ENCODE assay signal across 9 cellular contexts in the genomic region with DNA sequence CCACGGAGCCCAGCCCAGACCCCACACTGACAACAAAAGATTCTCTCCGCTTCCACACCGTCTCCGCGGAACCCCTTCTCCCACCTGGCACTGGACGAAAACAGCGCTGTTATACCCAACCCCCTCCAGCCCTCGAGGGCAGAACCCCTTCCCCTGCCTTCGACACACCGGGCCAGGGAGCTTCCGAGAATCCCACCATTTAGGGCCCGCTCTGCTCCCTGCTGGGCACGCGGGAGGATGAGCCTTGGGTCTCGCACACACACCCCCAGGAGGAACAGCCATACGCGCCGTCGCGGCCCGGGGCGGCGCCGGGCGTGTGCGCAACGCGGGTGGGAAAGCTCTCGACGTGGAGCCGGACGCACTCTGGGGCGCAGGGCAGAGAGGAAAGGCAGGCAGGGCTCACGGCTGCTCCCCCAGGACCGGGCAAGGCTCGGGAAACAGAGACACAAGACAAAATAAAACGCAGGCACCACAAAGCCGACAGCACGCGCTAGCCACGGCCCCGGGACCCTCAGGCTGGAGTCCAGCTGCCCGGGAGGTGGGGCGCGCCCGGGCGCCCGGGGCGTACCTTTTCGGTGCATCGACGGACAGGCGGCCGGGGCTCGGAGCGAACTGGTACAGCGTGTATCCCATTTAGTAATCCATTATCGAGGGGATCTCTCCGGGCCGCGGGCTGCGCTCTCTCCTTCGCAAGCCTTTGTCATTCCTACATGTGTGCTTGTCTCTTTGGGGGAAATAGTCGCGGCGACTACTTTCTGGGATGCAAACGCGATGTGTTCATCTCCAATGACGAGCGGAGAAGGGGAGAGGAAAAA. TPM values are rescaled to one million over a fixed set of nuclear protein-coding genes. Genes with fewer than 3 reads are reported as not detected.
A peak's percentile ranks its signal among the peaks of the same experiment; 100 is the strongest.
DNase-seq lines count a peak whose midpoint lies in the region; ATAC-seq, FAIRE-seq and TF ChIP-seq lines count a peak whose summit lies in the region.
"Had no signal": no experiment of that assay in that cellular context is flagged by ENCODE, and none has a peak within 500 bp of the region (broad histone marks: within the 10 kb centered on the region; RNA-seq: fewer than 3 reads in every experiment).

No MANE protein-coding gene starts in this region.

- peak overlapping the region; percentile 93 for H3K4me3 ChIP-seq in HUES48 (ENCODE audit: low read depth, low read length)
- H3K4me3 ChIP-seq in astrocyte (ENCODE audit: insufficient read depth, low read depth, low read length): peak overlapping the region; percentile 64
- peak overlapping the region; percentile 97 for H3K4me3 ChIP-seq in iPS-15b (ENCODE audit: low read depth, low read length)
- H3K4me3 ChIP-seq in skeletal muscle cell (ENCODE audit: low read depth, low read length): peak overlapping the region; percentile 61
- H3K4me3 ChIP-seq: K562 had no signal

- H3K4me1 ChIP-seq in HUES48 (ENCODE audit: control insufficient read depth, insufficient read depth, low read length): peaks cover 49% of the 10 kb centered on the region
- H3K4me1 ChIP-seq in astrocyte (ENCODE audit: insufficient read depth, low read length): peaks cover 27% of the 10 kb centered on the region
- H3K4me1 ChIP-seq in iPS-15b (ENCODE audit: control insufficient read depth, insufficient read depth, low read length): peaks cover 16% of the 10 kb centered on the region

- peaks cover 74% of the 10 kb centered on the region for H3K27me3 ChIP-seq in CD4-positive, alpha-beta T cell (ENCODE audit: control insufficient read depth, insufficient read depth, low read length)
- H3K27me3 ChIP-seq in HUES48 (ENCODE audit: control insufficient read depth, insufficient read depth, low read length) (no peaks in the 10 kb centered on the region), astrocyte (ENCODE audit: insufficient read depth, low read length) (peaks cover 55% of the 10 kb centered on the region), iPS-15b (ENCODE audit: control insufficient read depth, insufficient read depth, low read length) (no peaks in the 10 kb centered on the region)

- CTCF ChIA-PET in CD4-positive, alpha-beta T cell (lab: Charles Lee): no interaction called here

- peak overlapping the region; percentile 49 for H3K4me3 Mint-ChIP-seq in CD4-positive, alpha-beta T cell
- H3K4me3 Mint-ChIP-seq in astrocyte (ENCODE audit: unreplicated experiment): peak overlapping the region; percentile 95

- H3K9ac ChIP-seq in HUES48 (ENCODE audit: low read depth, low read length) (peak overlapping the region; percentile 85), astrocyte (ENCODE audit: low read length) (peak overlapping the region; percentile 46), iPS-15b (ENCODE audit: low read depth, low read length) (peak overlapping the region; percentile 98)

- peak overlapping the region; percentile 87 for H3K4me2 ChIP-seq in astrocyte (ENCODE audit: low read length)

- H3K36me3 ChIP-seq in HUES48 (ENCODE audit: control insufficient read depth, insufficient read depth, low read length) (peaks cover 12% of the 10 kb centered on the region), astrocyte (ENCODE audit: insufficient read depth, low read length) (no peaks in the 10 kb centered on the region), iPS-15b (ENCODE audit: control insufficient read depth, insufficient read depth, low read length) (peaks cover 22% of the 10 kb centered on the region)

- H3K9me3 ChIP-seq in CD4-positive, alpha-beta T cell (ENCODE audit: control insufficient read depth, low read length): no peaks in the 10 kb centered on the region
- no peaks in the 10 kb centered on the region for H3K9me3 ChIP-seq in HUES48 (ENCODE audit: control insufficient read depth, insufficient read depth, low read length)
- H3K9me3 ChIP-seq in astrocyte (ENCODE audit: insufficient read depth, low read depth, low read length): no peaks in the 10 kb centered on the region
- H3K9me3 ChIP-seq in iPS-15b (ENCODE audit: control insufficient read depth, insufficient read depth, low read length): no peaks in the 10 kb centered on the region

- no peak overlapping the region for H3K27ac Mint-ChIP-seq in CD4-positive, alpha-beta T cell
- peak overlapping the region; percentile 88 for H3K27ac Mint-ChIP-seq in astrocyte (ENCODE audit: unreplicated experiment)

- no peak for FAIRE-seq in astrocyte (lab: Jason Lieb, UNC)
- FAIRE-seq: K562 had no signal

- ATAC-seq in CD4-positive, alpha-beta T cell (ENCODE audit: poor library complexity): no peak
- ATAC-seq in GM19023 (IDR thresholded peaks at IDR 0.05; ENCODE audit: unreplicated experiment): no peak

- no peaks in the 10 kb centered on the region for H3K79me2 ChIP-seq in astrocyte (ENCODE audit: insufficient read depth, low read length)

- peaks cover 12% of the 10 kb centered on the region for H3K4me1 Mint-ChIP-seq in CD4-positive, alpha-beta T cell (ENCODE audit: low read depth)
- peaks cover 8% of the 10 kb centered on the region for H3K4me1 Mint-ChIP-seq in astrocyte (ENCODE audit: low read depth, unreplicated experiment)

- TF ChIP-seq CTCF in CD4-positive, alpha-beta T cell (IDR thresholded peaks at IDR 0.05): no peak
- TF ChIP-seq CTCF in astrocyte (IDR thresholded peaks at IDR 0.05; ENCODE audit: insufficient read depth, low read depth, low read length): no peak

- H2AFZ ChIP-seq in astrocyte (ENCODE audit: low read depth, low read length): peak overlapping the region; percentile 91

- H3K9me3 Mint-ChIP-seq in CD4-positive, alpha-beta T cell: no peaks in the 10 kb centered on the region
- no peaks in the 10 kb centered on the region for H3K9me3 Mint-ChIP-seq in astrocyte (ENCODE audit: unreplicated experiment)

- no peaks in the 10 kb centered on the region for H4K20me1 ChIP-seq in astrocyte (ENCODE audit: insufficient read depth, low read length)

- POLR2A ChIA-PET in CD4-positive, alpha-beta T cell (lab: Charles Lee): no interaction called here

- peaks cover 82% of the 10 kb centered on the region for H3K27me3 Mint-ChIP-seq in CD4-positive, alpha-beta T cell
- peaks cover 7% of the 10 kb centered on the region for H3K27me3 Mint-ChIP-seq in astrocyte (ENCODE audit: low read depth, unreplicated experiment)

- H3K27ac ChIP-seq in CD4-positive, alpha-beta T cell (ENCODE audit: low read depth, low read length): no peak overlapping the region
- peak overlapping the region; percentile 84 for H3K27ac ChIP-seq in HUES48 (ENCODE audit: low read depth, low read length)
- no peak overlapping the region for H3K27ac ChIP-seq in astrocyte (ENCODE audit: low read depth, low read length)

- DNase-seq in CD4-positive, alpha-beta T cell: no peak
- DNase-seq in astrocyte (ENCODE audit: low read depth) (no peak), skeletal muscle cell (ENCODE audit: low read depth) (no peak), AG08395 (ENCODE audit: low spot score) (no peak), SHP77 (lab: John Stamatoyannopoulos, UW) (no peak)

- intact Hi-C loops in CD4-positive, alpha-beta T cell (cut with DNase I, micrococcal nuclease): no loop called here

- no peaks in the 10 kb centered on the region for H3K36me3 Mint-ChIP-seq in CD4-positive, alpha-beta T cell (ENCODE audit: low read depth)
- no peaks in the 10 kb centered on the region for H3K36me3 Mint-ChIP-seq in astrocyte (ENCODE audit: low read depth, unreplicated experiment)

RNA-seq across cellular contexts. Expression of a gene that starts 0.8 kb away (rescaled TPM):
- total RNA-seq in CD4-positive, alpha-beta T cell: not detected
- total RNA-seq in astrocyte: 21.3 and 34.2 TPM in 2 replicates

Comparison
In these comparisons a context has a peak if more than half of its experiments do, and no peak if none do; other contexts are left out.
1. H3K9ac ChIP-seq: peak in every context shown above with its lines; median percentile 98 in iPS-15b; 85 in HUES48; 46 in astrocyte.
2. RNA of a gene that starts 0.8 kb away (total RNA-seq): 21.3 to 34.2 TPM in astrocyte; not detected in CD4-positive, alpha-beta T cell; every median in the first group is over 10 times any median in the second.
3. Peak in every context shown above with its lines, with median percentiles within 50 percentile points of each other: H3K4me3 ChIP-seq.